ENCODE assay signal across 18 cellular contexts in the genomic region with DNA sequence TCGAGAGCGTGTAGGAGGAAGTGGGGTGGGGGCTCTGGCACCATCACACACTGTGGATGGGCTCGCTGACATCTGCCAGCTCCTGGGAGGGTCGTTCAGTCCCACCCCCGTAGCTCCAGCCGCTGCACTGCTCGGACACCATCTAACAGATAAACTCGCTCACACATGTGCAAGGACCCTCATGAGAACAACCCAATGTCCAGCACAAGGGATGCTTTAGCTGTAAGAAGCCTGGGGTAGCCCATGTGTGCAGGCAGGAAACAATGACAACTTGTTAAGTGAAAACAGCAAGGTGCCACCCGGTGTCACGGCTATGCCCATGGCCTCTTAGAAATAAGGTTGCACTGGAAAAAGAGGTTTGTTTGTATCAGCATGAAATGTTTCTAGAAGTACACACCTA. TPM values are rescaled to one million over a fixed set of nuclear protein-coding genes. Genes with fewer than 3 reads are reported as not detected.
DNase-seq lines count a peak whose midpoint lies in the region; ATAC-seq, FAIRE-seq and TF ChIP-seq lines count a peak whose summit lies in the region.
"Had no signal": no experiment of that assay in that cellular context is flagged by ENCODE, and none has a peak within 500 bp of the region (broad histone marks: within the 10 kb centered on the region; RNA-seq: fewer than 3 reads in every experiment).

No MANE protein-coding gene starts in this region.

- TF ChIP-seq RAD21 in SK-N-SH (IDR thresholded peaks at IDR 0.05; ENCODE audit: low read length), result no peak

- CTCF ChIA-PET in SK-N-SH (lab: Yijun Ruan, JAX), result no interaction called here

- no peaks in the 10 kb centered on the region for H3K9me3 ChIP-seq in SK-N-SH
- H3K9me3 ChIP-seq in KOPT-K1 (ENCODE audit: insufficient read depth, low read length, poor library complexity, severe bottlenecking), result no peaks in the 10 kb centered on the region
- H3K9me3 ChIP-seq: BLaER1 had no signal

- no peaks in the 10 kb centered on the region for H3K36me3 Mint-ChIP-seq in activated T-helper 2 cell treated with anti-CD3 and anti-CD28 coated beads, Interferon-gamma antibody, Interleukin-2, Interleukin-4, amounts not matched to agents 10 μg/mL and 5 μg/mL and 100 μg/mL, durations not matched to agents 14 hours and 24 hours and 36 hours (ENCODE audit: low read depth)
- H3K36me3 Mint-ChIP-seq: CD14-positive monocyte; CD4-positive, alpha-beta memory T cell had no signal

- H3K36me3 ChIP-seq in SK-N-SH (replicated peaks in 1 of 2; ENCODE audit: control insufficient read depth in 1 of 2, insufficient read depth in 2 of 2, low read length in 1 of 2) (peaks cover 0 to 47% of the 10 kb centered on the region in 2 experiments), KOPT-K1 (ENCODE audit: insufficient read depth, low read length) (peaks cover 14% of the 10 kb centered on the region; the same call in 1 of the 2 replicates)
- H3K36me3 ChIP-seq: BLaER1 had no signal

- H3K27ac Mint-ChIP-seq in activated T-helper 2 cell treated with anti-CD3 and anti-CD28 coated beads, Interferon-gamma antibody, Interleukin-2, Interleukin-4, amounts not matched to agents 10 μg/mL and 5 μg/mL and 100 μg/mL, durations not matched to agents 14 hours and 24 hours and 36 hours, result no peak overlapping the region
- H3K27ac Mint-ChIP-seq: CD4-positive, alpha-beta memory T cell had no signal

- H2AFZ ChIP-seq in SK-N-SH (ENCODE audit: low read depth), result no peak overlapping the region

- H3K79me2 ChIP-seq in SK-N-SH (ENCODE audit: insufficient read depth), result no peaks in the 10 kb centered on the region

- no peak overlapping the region for H3K4me2 ChIP-seq in SK-N-SH
- H3K4me2 ChIP-seq: BLaER1 had no signal

- intact Hi-C loops in activated T-helper 2 cell treated with anti-CD3 and anti-CD28 coated beads, Interferon-gamma antibody, Interleukin-2, Interleukin-4, amounts not matched to agents 10 μg/mL and 5 μg/mL and 100 μg/mL, durations not matched to agents 14 hours and 24 hours and 36 hours (cut with micrococcal nuclease), result no loop called here

- no peaks in the 10 kb centered on the region for H3K9me2 ChIP-seq in SK-N-SH

- no peak for TF ChIP-seq EP300 in SK-N-SH (IDR thresholded peaks at IDR 0.05; ENCODE audit: borderline replicate concordance in 1 of 2, low read depth in 1 of 2, low read length in 1 of 2)

- DNase-seq in SK-N-SH, result peak; percentile 17
- peak; percentile 11 for DNase-seq in D721Med (ENCODE audit: insufficient read length, low spot score)
- DNase-seq in mesenteric fat pad (ENCODE audit: low spot score), result peak; percentile 71
- DNase-seq in activated T-helper 2 cell treated with anti-CD3 and anti-CD28 coated beads, Interferon-gamma antibody, Interleukin-2, Interleukin-4, amounts not matched to agents 10 μg/mL and 5 μg/mL and 100 μg/mL, durations not matched to agents 14 hours and 24 hours and 36 hours (ENCODE audit: low spot score), result no peak
- DNase-seq in SHP77 treated with DMSO at 0.1 percent for 48 hours (lab: John Stamatoyannopoulos, UW), result no peak
- DNase-seq: 8988T; CD4-positive, alpha-beta memory T cell; DMS79 treated with DMSO at 0.1 percent for 48 hours; HCEC 1CT; IMR-90 had no signal

- H3K4me1 ChIP-seq in SK-N-SH (ENCODE audit: control insufficient read depth in 1 of 2, insufficient read depth in 2 of 2, low read depth in 1 of 2, low read length in 1 of 2), result no peaks in the 10 kb centered on the region

- WGBS in SK-N-SH (ENCODE audit: low lambda C conversion rate), result 84% methylated on average over 10 of the region's 10 CpGs

- H3K4me1 Mint-ChIP-seq in activated T-helper 2 cell treated with anti-CD3 and anti-CD28 coated beads, Interferon-gamma antibody, Interleukin-2, Interleukin-4, amounts not matched to agents 10 μg/mL and 5 μg/mL and 100 μg/mL, durations not matched to agents 14 hours and 24 hours and 36 hours (ENCODE audit: low read depth), result no peaks in the 10 kb centered on the region
- H3K4me1 Mint-ChIP-seq: CD14-positive monocyte; CD4-positive, alpha-beta memory T cell had no signal

- H3K9ac ChIP-seq in SK-N-SH, result no peak overlapping the region
- H3K9ac ChIP-seq: BLaER1 had no signal

- POLR2A ChIA-PET in SK-N-SH (lab: Yijun Ruan, JAX), result no interaction called here

- FAIRE-seq in D721Med (lab: Jason Lieb, UNC), result no peak
- FAIRE-seq: GM12878, H1, HTR-8/SVneo had no signal

- no peaks in the 10 kb centered on the region for H3K27me3 Mint-ChIP-seq in activated T-helper 2 cell treated with anti-CD3 and anti-CD28 coated beads, Interferon-gamma antibody, Interleukin-2, Interleukin-4, amounts not matched to agents 10 μg/mL and 5 μg/mL and 100 μg/mL, durations not matched to agents 14 hours and 24 hours and 36 hours (ENCODE audit: low read depth)

- ATAC-seq in SK-N-SH treated with all-trans-retinoic acid at 6 μM for 48 hours, result no peak
- ATAC-seq in HG03342 (IDR thresholded peaks at IDR 0.05; ENCODE audit: unreplicated experiment), result no peak
- ATAC-seq: GM12878 had no signal

- H3F3A ChIP-seq in SK-N-SH (replicated peaks; ENCODE audit: insufficient read depth), result no peaks in the 10 kb centered on the region

- no peaks in the 10 kb centered on the region for H3K27me3 ChIP-seq in SK-N-SH (ENCODE audit: insufficient read depth)
- H3K27me3 ChIP-seq: BLaER1 had no signal

- H3K4me3 ChIP-seq in SK-N-SH (ENCODE audit: low read depth in 2 of 2, low read length in 1 of 2), result no peak overlapping the region
- H3K4me3 ChIP-seq: BLaER1, GM12878 had no signal

- H3K4me3 Mint-ChIP-seq in activated T-helper 2 cell treated with anti-CD3 and anti-CD28 coated beads, Interferon-gamma antibody, Interleukin-2, Interleukin-4, amounts not matched to agents 10 μg/mL and 5 μg/mL and 100 μg/mL, durations not matched to agents 14 hours and 24 hours and 36 hours (ENCODE audit: low read depth), result no peak overlapping the region
- H3K4me3 Mint-ChIP-seq: CD14-positive monocyte; CD4-positive, alpha-beta memory T cell had no signal

- H4K20me1 ChIP-seq in SK-N-SH (ENCODE audit: insufficient read depth), result no peaks in the 10 kb centered on the region
- H4K20me1 ChIP-seq: BLaER1 had no signal

- TF ChIP-seq CTCF in SK-N-SH (IDR thresholded peaks at IDR 0.05), result no peak
- no peak for TF ChIP-seq CTCF in D721Med (IDR thresholded peaks at IDR 0.05; ENCODE audit: insufficient read depth, missing control alignments)

- H3K9me3 Mint-ChIP-seq in activated T-helper 2 cell treated with anti-CD3 and anti-CD28 coated beads, Interferon-gamma antibody, Interleukin-2, Interleukin-4, amounts not matched to agents 10 μg/mL and 5 μg/mL and 100 μg/mL, durations not matched to agents 14 hours and 24 hours and 36 hours, result no peaks in the 10 kb centered on the region
- H3K9me3 Mint-ChIP-seq: CD4-positive, alpha-beta memory T cell had no signal

- H3K27ac ChIP-seq in SK-N-SH (ENCODE audit: low read depth in 2 of 2, low read length in 1 of 2), result no peak overlapping the region
- peak overlapping the region; percentile 37 for H3K27ac ChIP-seq in KOPT-K1 (ENCODE audit: low read depth, low read length, poor library complexity, severe bottlenecking)
- H3K27ac ChIP-seq: BLaER1 had no signal

TF ChIP-seq in SK-N-SH, 30 proteins besides CTCF, POLR2A, EP300 and RAD21:
- TF ChIP-seq, protein P1, sequence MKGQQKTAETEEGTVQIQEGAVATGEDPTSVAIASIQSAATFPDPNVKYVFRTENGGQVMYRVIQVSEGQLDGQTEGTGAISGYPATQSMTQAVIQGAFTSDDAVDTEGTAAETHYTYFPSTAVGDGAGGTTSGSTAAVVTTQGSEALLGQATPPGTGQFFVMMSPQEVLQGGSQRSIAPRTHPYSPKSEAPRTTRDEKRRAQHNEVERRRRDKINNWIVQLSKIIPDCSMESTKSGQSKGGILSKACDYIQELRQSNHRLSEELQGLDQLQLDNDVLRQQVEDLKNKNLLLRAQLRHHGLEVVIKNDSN (IDR thresholded peaks at IDR 0.05; ENCODE audit: borderline replicate concordance, low read depth), result no peak
- TF ChIP-seq GATA2 (CRISPR knock-in tag; IDR thresholded peaks at IDR 0.05) (no peak), MEF2A (IDR thresholded peaks at IDR 0.05; ENCODE audit: borderline replicate concordance, low read depth) (no peak)

TF ChIP-seq in SK-N-SH treated with all-trans-retinoic acid at 6 μM for 48 hours, 23 proteins besides CTCF, POLR2A, EP300 and RAD21:
- no peak for TF ChIP-seq PATZ1 (CRISPR knock-in tag; IDR thresholded peaks at IDR 0.05; ENCODE audit: borderline replicate concordance)
- no peak for TF ChIP-seq CREB5 (CRISPR knock-in tag; IDR thresholded peaks at IDR 0.05; ENCODE audit: low read depth)
- no peak for TF ChIP-seq ESRRG (CRISPR knock-in tag; IDR thresholded peaks at IDR 0.05)
- TF ChIP-seq RARB (CRISPR knock-in tag; IDR thresholded peaks at IDR 0.05), result no peak

RNA-seq across cellular contexts. Expression of gene OGDHL, which starts 14.1 kb away (rescaled TPM):
- polyA plus RNA-seq in SK-N-SH (2012; rRNA removed), result 25.4 and 32.6 TPM in 2 replicates
- 10.1 and 14.5 TPM in 2 replicates for polyA plus RNA-seq in SK-N-SH (2012; cell fraction: cytosol; rRNA removed)
- polyA plus RNA-seq in SK-N-SH (2012; cell fraction: nucleus; rRNA removed), result 102 and 104 TPM in 2 replicates
- total RNA-seq in mesenteric fat pad, result not detected
- 3.7 and 3.9 TPM in 2 replicates for total RNA-seq in activated T-helper 2 cell treated with anti-CD3 and anti-CD28 coated beads, Interferon-gamma antibody, Interleukin-2, Interleukin-4, amounts not matched to agents 10 μg/mL and 5 μg/mL and 100 μg/mL, durations not matched to agents 14 hours and 24 hours and 36 hours
- total RNA-seq: CD4-positive, alpha-beta memory T cell had no signal
- polyA plus RNA-seq: CD14-positive monocyte; CD4-positive, alpha-beta memory T cell had no signal

Comparison
In these comparisons a context has a peak if more than half of its experiments do, and no peak if none do; other contexts are left out.
1. DNase-seq: peak in SK-N-SH (single experiment), D721Med (single experiment) and mesenteric fat pad (single experiment); none in activated T-helper 2 cell treated with anti-CD3 and anti-CD28 coated beads, Interferon-gamma antibody, Interleukin-2, Interleukin-4, amounts not matched to agents 10 μg/mL and 5 μg/mL and 100 μg/mL, durations not matched to agents 14 hours and 24 hours and 36 hours (single experiment) and SHP77 treated with DMSO at 0.1 percent for 48 hours (single experiment).